Comparison of ENCODE assay signal across 1 cellular context in the genomic region with DNA sequence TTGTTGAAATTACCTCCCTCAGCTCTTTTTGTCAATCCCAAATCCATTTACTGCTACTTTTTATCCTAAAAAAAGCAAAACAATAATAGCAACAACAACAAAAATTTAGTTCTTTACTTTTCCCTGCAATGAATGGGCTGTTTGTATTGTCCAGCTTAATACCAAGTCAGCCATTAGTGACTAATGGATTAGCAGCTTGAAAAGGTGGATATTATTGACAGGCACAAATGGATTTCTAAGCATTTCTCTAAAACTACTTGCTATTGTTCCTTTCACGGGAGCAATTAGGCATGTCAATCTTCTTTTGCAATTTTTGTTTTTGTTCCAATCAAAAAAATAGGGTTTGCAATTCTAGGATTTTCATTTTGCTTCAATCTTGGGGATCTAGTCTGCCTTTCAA.
TF ChIP-seq lines count a peak whose summit lies in the region.

No MANE protein-coding gene starts in this region.

TF ChIP-seq in neural cell, 6 proteins besides CTCF, POLR2A, EP300 and RAD21 (continued from another document):
- TF ChIP-seq SMC3 (conservative IDR thresholded peaks at IDR 0.05; ENCODE audit: poor library complexity): no peak
